Comparison of ENCODE assay signal across 21 cellular contexts in genomic region chr2:237962432-237963084, GRCh38.
"Had no signal": no experiment of that assay in that cellular context is flagged by ENCODE, and none has a peak within 500 bp of the region (broad histone marks: within the 10 kb centered on the region; RNA-seq: fewer than 3 reads in every experiment).

No MANE protein-coding gene starts in this region.

- H3K27ac ChIP-seq: ascending aorta, cardiac muscle cell, dorsolateral prefrontal cortex, esophagus muscularis mucosa, left lung, right atrium auricular region, skin epidermis, tibial artery, uterus had no signal

- H3K4me3 Mint-ChIP-seq: activated naive CD4-positive, alpha-beta T cell treated with anti-CD3 and anti-CD28 coated beads, Interleukin-2, amount 10 ng/mL, durations not matched to agents 7 days and 5 days; T-helper 2 cell treated with Interferon-gamma antibody and Interleukin-4, amounts not matched to agents 5 μg/mL and 100 μg/mL, for 36 hours had no signal

- ATAC-seq: left lung; mucosa of descending colon; naive thymus-derived CD4-positive, alpha-beta T cell had no signal

- H3K27me3 ChIP-seq: ascending aorta, esophagus muscularis mucosa, left lung, right atrium auricular region, tibial artery, uterus had no signal

- DNase-seq: activated CD4-positive, alpha-beta T cell treated with anti-CD3 and anti-CD28 coated beads, Interleukin-2, amount 50 U/mL, for 1 hour; activated naive CD4-positive, alpha-beta T cell treated with anti-CD3 and anti-CD28 coated beads, Interleukin-2, amount 10 ng/mL, durations not matched to agents 7 days and 5 days; dorsolateral prefrontal cortex; hippocampal formation; kidney; left lung; mucosa of descending colon; naive thymus-derived CD4-positive, alpha-beta T cell; nucleus accumbens; stimulated activated CD4-positive, alpha-beta T cell treated with anti-CD3 and anti-CD28 coated beads, Interleukin-15, amount 100 ng/mL, for 24 hours; stimulated activated CD4-positive, alpha-beta T cell treated with anti-CD3 and anti-CD28 coated beads, Interleukin-4, amount 100 ng/mL, for 1 hour; stimulated activated naive CD4-positive, alpha-beta T cell; tibial artery; uterus had no signal

- H3K4me3 ChIP-seq: ascending aorta, cardiac muscle cell, dorsolateral prefrontal cortex, esophagus muscularis mucosa, left lung, mucosa of descending colon, right atrium auricular region, skin epidermis, tibial artery, uterus had no signal

- H3K27ac Mint-ChIP-seq: activated naive CD4-positive, alpha-beta T cell treated with anti-CD3 and anti-CD28 coated beads, Interleukin-2, amount 10 ng/mL, durations not matched to agents 7 days and 5 days; naive thymus-derived CD4-positive, alpha-beta T cell; progenitor cell of endocrine pancreas; T-helper 2 cell treated with Interferon-gamma antibody and Interleukin-4, amounts not matched to agents 5 μg/mL and 100 μg/mL, for 36 hours had no signal

- H3K36me3 ChIP-seq: ascending aorta, cardiac muscle cell, esophagus muscularis mucosa, left lung, right atrium auricular region, tibial artery, uterus had no signal
